ENCODE assay signal across 16 cellular contexts in genomic region chr19:29337029-29337428, GRCh38.
"Had no signal": no experiment of that assay in that cellular context is flagged by ENCODE, and none has a peak within 500 bp of the region (broad histone marks: within the 10 kb centered on the region; RNA-seq: fewer than 3 reads in every experiment).

No MANE protein-coding gene starts in this region.

- DNase-seq: IMR-90, Karpas-422, KG1, MG63, NCI-H1436, NCI-H2029, NCI-H2081 treated with DMSO at 0.1 percent for 48 hours, NCI-H226, NCI-H446, NCI-H510A, NCI-H524 treated with DMSO at 0.1 percent for 48 hours, NCI-H69, NCI-H774, Right ventricle myocardium superior, RPMI8226, SIG-M5 had no signal
